15 cellular contexts compared by ENCODE assay signal in genomic region chr7:46004965-46005364, GRCh38.
"Had no signal": no experiment of that assay in that cellular context is flagged by ENCODE, and none has a peak within 500 bp of the region (broad histone marks: within the 10 kb centered on the region; RNA-seq: fewer than 3 reads in every experiment).

No MANE protein-coding gene starts in this region.

- DNase-seq: effector memory CD4-positive, alpha-beta T cell; gastrocnemius medialis; heart right ventricle; hypothalamus; mucosa of descending colon; naive thymus-derived CD8-positive, alpha-beta T cell; posterior cingulate gyrus; stimulated activated naive CD4-positive, alpha-beta T cell; stomach; substantia nigra; transverse colon had no signal

- H3K4me3 ChIP-seq: gastrocnemius medialis, heart right ventricle, mucosa of descending colon, skin epidermis, stomach, thoracic aorta, transverse colon had no signal

- H3K4me3 Mint-ChIP-seq: naive thymus-derived CD8-positive, alpha-beta T cell had no signal

- H3K27ac ChIP-seq: gastrocnemius medialis, heart right ventricle, skin epidermis, stomach, thoracic aorta, transverse colon had no signal

- H3K27ac Mint-ChIP-seq: naive thymus-derived CD8-positive, alpha-beta T cell had no signal

- ATAC-seq: esophagus mucosa; gastrocnemius medialis; heart right ventricle; mucosa of descending colon; naive thymus-derived CD8-positive, alpha-beta T cell; sciatic nerve had no signal

- H3K4me1 Mint-ChIP-seq: naive thymus-derived CD8-positive, alpha-beta T cell had no signal

- H3K36me3 ChIP-seq: gastrocnemius medialis, heart right ventricle, stomach, thoracic aorta, transverse colon had no signal

- H3K4me1 ChIP-seq: gastrocnemius medialis, stomach, transverse colon had no signal

- H3K27me3 ChIP-seq: gastrocnemius medialis, heart right ventricle, stomach, transverse colon had no signal

- H3K9me3 ChIP-seq: gastrocnemius medialis, thoracic aorta, transverse colon had no signal
